ENCODE assay signal across 1 cellular context in genomic region chr3:50676031-50676705, GRCh38.
TF ChIP-seq lines count a peak whose summit lies in the region.

No MANE protein-coding gene starts in this region.

TF ChIP-seq in H1, 55 proteins besides CTCF, POLR2A, EP300 and RAD21:
- TF ChIP-seq, protein P1, sequence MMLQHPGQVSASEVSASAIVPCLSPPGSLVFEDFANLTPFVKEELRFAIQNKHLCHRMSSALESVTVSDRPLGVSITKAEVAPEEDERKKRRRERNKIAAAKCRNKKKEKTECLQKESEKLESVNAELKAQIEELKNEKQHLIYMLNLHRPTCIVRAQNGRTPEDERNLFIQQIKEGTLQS (IDR thresholded peaks at IDR 0.05; ENCODE audit: insufficient read depth, low read depth, low read length), result no peak
- no peak for TF ChIP-seq KDM4A (IDR thresholded peaks at IDR 0.05; ENCODE audit: low read depth, low read length, severe bottlenecking)
- no peak for TF ChIP-seq CTBP2 (IDR thresholded peaks at IDR 0.05; ENCODE audit: borderline replicate concordance, insufficient read depth, insufficient read length, low read length)
- no peak for TF ChIP-seq GABPA (IDR thresholded peaks at IDR 0.05; ENCODE audit: borderline replicate concordance, insufficient read depth, low read length)
- no peak for TF ChIP-seq SP2 (IDR thresholded peaks at IDR 0.05; ENCODE audit: low read length)
- no peak for TF ChIP-seq JUN (IDR thresholded peaks at IDR 0.05; ENCODE audit: low read depth, low read length)
- TF ChIP-seq ASH2L (IDR thresholded peaks at IDR 0.05; ENCODE audit: low read length), result no peak
- TF ChIP-seq NRF1 (IDR thresholded peaks at IDR 0.05; ENCODE audit: low read depth, low read length), result no peak
